26 cellular contexts compared by ENCODE assay signal in genomic region chr1:55309786-55310516, GRCh38.
DNase-seq lines count a peak whose midpoint lies in the region; ATAC-seq, FAIRE-seq and TF ChIP-seq lines count a peak whose summit lies in the region.
"Had no signal": no experiment of that assay in that cellular context is flagged by ENCODE, and none has a peak within 500 bp of the region (broad histone marks: within the 10 kb centered on the region; RNA-seq: fewer than 3 reads in every experiment).

No MANE protein-coding gene starts in this region.

- FAIRE-seq in endothelial cell of umbilical vein (lab: Jason Lieb, UNC): no peak
- FAIRE-seq: endometrium had no signal

- peak; percentile 4; the same call in 1 of the 2 replicates for ATAC-seq in Panc1
- ATAC-seq: stimulated activated naive CD8-positive, alpha-beta T cell treated with anti-CD3 and anti-CD28 coated beads, Interleukin-15, Interleukin-2, amounts not matched to agents 100 U/mL and 50 U/mL, for 24 hours had no signal

- H2AFZ ChIP-seq in endothelial cell of umbilical vein (ENCODE audit: low read depth, low read length): no peak overlapping the region

- H3K4me3 ChIP-seq in Panc1 (ENCODE audit: low read depth in 2 of 2, low read length in 2 of 2): no peak overlapping the region
- no peak overlapping the region for H3K4me3 ChIP-seq in endothelial cell of umbilical vein (replicated peaks in 1 of 3; ENCODE audit: insufficient read depth in 1 of 3, low read depth in 1 of 3, low read length in 3 of 3)
- peak overlapping the region; percentile 17 for H3K4me3 ChIP-seq in skeletal muscle satellite cell (ENCODE audit: low read length)
- H3K4me3 ChIP-seq: ascending aorta, left lung, prostate gland, sigmoid colon, thoracic aorta had no signal

- TF ChIP-seq POLR2A in endothelial cell of umbilical vein (IDR thresholded peaks at IDR 0.05; ENCODE audit: low read depth, low read length): no peak

- CTCF ChIA-PET in Panc1 (lab: Charles Lee) (interaction anchor here (0.6 kb wide), 1 partner anchor 370 kb away, joined by 3 read pairs; no protein-coding TSS in a partner anchor), endothelial cell of umbilical vein (lab: Charles Lee) (interaction anchor here (0.9 to 3.7 kb wide), 13 partner anchors 8 to 1275 kb away, joined by 3 to 27 read pairs (median 5); no protein-coding TSS in a partner anchor)

- DNase-seq in NCI-H82 (lab: John Stamatoyannopoulos, UW) (peak; percentile 10), NCI-H82 treated with DMSO at 0.1 percent for 48 hours (lab: John Stamatoyannopoulos, UW; ENCODE audit: unreplicated experiment) (no peak), Panc1 (ENCODE audit: low read depth, low spot score) (no peak), endothelial cell of umbilical vein (ENCODE audit: low read depth, low spot score) (no peak), NCI-H2196 (lab: John Stamatoyannopoulos, UW; ENCODE audit: unreplicated experiment) (no peak), D341Med (ENCODE audit: low spot score) (no peak)
- DNase-seq in stimulated activated CD4-positive, alpha-beta T cell treated with anti-CD3 and anti-CD28 coated beads, Interleukin-15, amount 100 ng/mL, for 24 hours: no peak
- DNase-seq: activated CD4-positive, alpha-beta memory T cell treated with anti-CD3 and anti-CD28 coated beads, Interleukin-2, amount 10 ng/mL, durations not matched to agents 7 days and 5 days; activated CD4-positive, CD25-positive, alpha-beta regulatory T cell treated with anti-CD3 and anti-CD28 coated beads, Interleukin-2, amount 50 U/mL, for 72 hours; activated CD8-positive, alpha-beta memory T cell treated with anti-CD3 and anti-CD28 coated beads, Interleukin-2, amount 50 U/mL, for 48 hours; activated naive CD8-positive, alpha-beta T cell treated with anti-CD3 and anti-CD28 coated beads, Interleukin-2, amount 10 ng/mL, durations not matched to agents 7 days and 5 days; central memory CD4-positive, alpha-beta T cell; GF-D8; NCI-H1105; NCI-H2029; OCI-M1; SHP77 treated with DMSO at 0.1 percent for 48 hours; sigmoid colon had no signal

- H4K20me1 ChIP-seq in endothelial cell of umbilical vein (replicated peaks; ENCODE audit: control insufficient read depth, extremely low read depth, insufficient read depth, low read length): no peaks in the 10 kb centered on the region

- no peaks in the 10 kb centered on the region for H3K79me2 ChIP-seq in endothelial cell of umbilical vein (ENCODE audit: control insufficient read depth, insufficient read depth, low read length)

- H3K4me2 ChIP-seq in endothelial cell of umbilical vein (ENCODE audit: insufficient read depth, low read length): no peak overlapping the region
- no peak overlapping the region for H3K4me2 ChIP-seq in skeletal muscle satellite cell (ENCODE audit: low read length)

- H3K27ac ChIP-seq in Panc1 (ENCODE audit: low read length): no peak overlapping the region
- H3K27ac ChIP-seq in endothelial cell of umbilical vein (ENCODE audit: insufficient read depth, low read depth, low read length): peak overlapping the region; percentile 93
- H3K27ac ChIP-seq: ascending aorta, neutrophil, prostate gland, sigmoid colon, thoracic aorta had no signal

- no peaks in the 10 kb centered on the region for H3K36me3 ChIP-seq in Panc1 (ENCODE audit: control insufficient read depth, insufficient read depth, low read length)
- H3K36me3 ChIP-seq in endothelial cell of umbilical vein (ENCODE audit: control insufficient read depth in 2 of 2, extremely low read depth in 1 of 2, insufficient read depth in 2 of 2, low read length in 2 of 2): no peaks in the 10 kb centered on the region
- no peaks in the 10 kb centered on the region for H3K36me3 ChIP-seq in skeletal muscle satellite cell (ENCODE audit: insufficient read depth, low read length)
- H3K36me3 ChIP-seq: ascending aorta, left lung, neutrophil, prostate gland, sigmoid colon, thoracic aorta had no signal

- dilution Hi-C loops in endothelial cell of umbilical vein (cut with MboI; ENCODE audit: extremely low pct_ligation_motif_present, low sequenced_read_pairs): no loop called here

- POLR2A ChIA-PET in Panc1 (lab: Charles Lee) (no interaction called here), endothelial cell of umbilical vein (lab: Charles Lee) (no interaction called here)

- no peak overlapping the region for H3K9ac ChIP-seq in endothelial cell of umbilical vein (replicated peaks; ENCODE audit: extremely low read depth, insufficient read depth, low read length)
- H3K9ac ChIP-seq in skeletal muscle satellite cell (ENCODE audit: low read depth, low read length): no peak overlapping the region

- TF ChIP-seq CTCF in Panc1 (IDR thresholded peaks at IDR 0.05) (no peak), endothelial cell of umbilical vein (IDR thresholded peaks at IDR 0.05; ENCODE audit: extremely low read depth in 1 of 2, insufficient read depth in 1 of 2, low read depth in 1 of 2, low read length in 2 of 2) (no peak)

- H3K27me3 ChIP-seq in Panc1 (ENCODE audit: control insufficient read depth, insufficient read depth, low read length) (no peaks in the 10 kb centered on the region), endothelial cell of umbilical vein (ENCODE audit: control insufficient read depth in 2 of 2, insufficient read depth in 2 of 2, low read length in 2 of 2) (no peaks in the 10 kb centered on the region), skeletal muscle satellite cell (ENCODE audit: control insufficient read depth, insufficient read depth, low read length) (no peaks in the 10 kb centered on the region)
- H3K27me3 ChIP-seq: ascending aorta, left lung, sigmoid colon had no signal

- H3K9me3 ChIP-seq in Panc1 (ENCODE audit: control insufficient read depth, insufficient read depth, low read depth, low read length): no peaks in the 10 kb centered on the region
- H3K9me3 ChIP-seq in endothelial cell of umbilical vein (replicated peaks; ENCODE audit: control insufficient read depth, insufficient read depth, low read length): no peaks in the 10 kb centered on the region
- no peaks in the 10 kb centered on the region for H3K9me3 ChIP-seq in skeletal muscle satellite cell (replicated peaks; ENCODE audit: low read length)
- H3K9me3 ChIP-seq: ascending aorta, left lung, neutrophil, prostate gland, sigmoid colon, thoracic aorta had no signal

- peaks cover 13% of the 10 kb centered on the region for H3K4me1 ChIP-seq in Panc1 (ENCODE audit: control insufficient read depth, insufficient read depth, low read length)
- H3K4me1 ChIP-seq in endothelial cell of umbilical vein (ENCODE audit: control insufficient read depth, extremely low read depth, insufficient read depth, low read length): peaks cover 32% of the 10 kb centered on the region
- peaks cover 26% of the 10 kb centered on the region for H3K4me1 ChIP-seq in skeletal muscle satellite cell (ENCODE audit: control insufficient read depth, insufficient read depth, low read length)
- H3K4me1 ChIP-seq: ascending aorta, left lung, prostate gland had no signal

- H3K9me1 ChIP-seq in endothelial cell of umbilical vein (replicated peaks; ENCODE audit: control insufficient read depth, extremely low read depth, insufficient read depth, low read length): no peaks in the 10 kb centered on the region

- BruUV-seq in Panc1 (replicated peaks; lab: Mats Ljungman, UMichigan) (no TSS peak), endothelial cell of umbilical vein (replicated peaks; lab: Mats Ljungman, UMichigan) (no TSS peak)

- in situ Hi-C loops in Panc1 (cut with HindIII; ENCODE audit: low pct_unique_long_range_greater_than_20kb, low sequenced_read_pairs): no loop called here

- intact Hi-C loops in Panc1 (cut with micrococcal nuclease; ENCODE audit: unreplicated experiment) (no loop called here), endothelial cell of umbilical vein (cut with micrococcal nuclease) (loop anchor here (1.0 to 5.0 kb wide), 8 partner anchors 8 to 1173 kb away; no protein-coding TSS in a partner anchor)

TF ChIP-seq in endothelial cell of umbilical vein, 7 proteins besides CTCF, POLR2A, EP300 and RAD21:
- no peak for TF ChIP-seq MYC (IDR thresholded peaks at IDR 0.05; ENCODE audit: low read depth, low read length)
- no peak for TF ChIP-seq JUN (IDR thresholded peaks at IDR 0.05; ENCODE audit: borderline replicate concordance, insufficient read depth, insufficient read length, low read depth)
- no peak for TF ChIP-seq EZH2 (IDR thresholded peaks at IDR 0.05; ENCODE audit: borderline replicate concordance, low read depth, low read length, severe bottlenecking)
- no peak for TF ChIP-seq FOS (IDR thresholded peaks at IDR 0.05; ENCODE audit: borderline replicate concordance, insufficient read depth, low read length)
- no peak for TF ChIP-seq MAX (IDR thresholded peaks at IDR 0.05; ENCODE audit: insufficient read depth, insufficient read length)
- TF ChIP-seq POLR2AphosphoS5 (IDR thresholded peaks at IDR 0.05; ENCODE audit: insufficient read depth, low read depth, low read length): no peak
- no peak for TF ChIP-seq GATA2 (IDR thresholded peaks at IDR 0.05; ENCODE audit: insufficient read depth, insufficient read length, low read depth, low read length)
